Comparison of ENCODE assay signal across 17 cellular contexts in genomic region chr3:13869944-13870343, GRCh38. TPM values are rescaled to one million over a fixed set of nuclear protein-coding genes. Genes with fewer than 3 reads are reported as not detected.
A peak's percentile ranks its signal among the peaks of the same experiment; 100 is the strongest.
DNase-seq lines count a peak whose midpoint lies in the region; ATAC-seq and TF ChIP-seq lines count a peak whose summit lies in the region.
"Had no signal": no experiment of that assay in that cellular context is flagged by ENCODE, and none has a peak within 500 bp of the region (broad histone marks: within the 10 kb centered on the region; RNA-seq: fewer than 3 reads in every experiment).

No MANE protein-coding gene starts in this region.

- no peak overlapping the region for H3K4me2 ChIP-seq in PC-3 (ENCODE audit: low read length)
- H3K4me2 ChIP-seq in osteoblast (ENCODE audit: insufficient read depth, low read length) = no peak overlapping the region

- H3K4me3 Mint-ChIP-seq in activated CD4-positive, alpha-beta T cell treated with anti-CD3 and anti-CD28 coated beads for 36 hours = no peak overlapping the region
- no peak overlapping the region for H3K4me3 Mint-ChIP-seq in chondrocyte (ENCODE audit: unreplicated experiment)
- no peak overlapping the region for H3K4me3 Mint-ChIP-seq in type B pancreatic cell
- H3K4me3 Mint-ChIP-seq: B cell had no signal

- H4K20me1 ChIP-seq in PC-3 (ENCODE audit: low read length) (no peaks in the 10 kb centered on the region), osteoblast (ENCODE audit: insufficient read depth, low read length) (no peaks in the 10 kb centered on the region)

- H3K4me3 ChIP-seq in PC-3 (ENCODE audit: low read length) = no peak overlapping the region
- H3K4me3 ChIP-seq in osteoblast (ENCODE audit: insufficient read depth, low read length) = no peak overlapping the region
- H3K4me3 ChIP-seq: Peyer's patch had no signal

- intact Hi-C loops in activated CD4-positive, alpha-beta T cell treated with anti-CD3 and anti-CD28 coated beads for 36 hours (cut with DNase I, micrococcal nuclease) = no loop called here
- intact Hi-C loops in PC-3 (cut with micrococcal nuclease) = no loop called here

- peaks cover 50% of the 10 kb centered on the region for H3K4me1 Mint-ChIP-seq in activated CD4-positive, alpha-beta T cell treated with anti-CD3 and anti-CD28 coated beads for 36 hours
- H3K4me1 Mint-ChIP-seq in chondrocyte (ENCODE audit: low read depth) (no peaks in the 10 kb centered on the region), type B pancreatic cell (ENCODE audit: unreplicated experiment) (no peaks in the 10 kb centered on the region)
- H3K4me1 Mint-ChIP-seq: B cell had no signal

- POLR2A ChIA-PET in activated CD4-positive, alpha-beta T cell treated with anti-CD3 and anti-CD28 coated beads for 36 hours (lab: Charles Lee) = no interaction called here
- POLR2A ChIA-PET in PC-3 (lab: Charles Lee; ENCODE audit: unreplicated experiment) = no interaction called here

- H3K9me3 ChIP-seq in PC-3 (ENCODE audit: low read length) (no peaks in the 10 kb centered on the region), osteoblast (ENCODE audit: low read depth, low read length) (no peaks in the 10 kb centered on the region)
- H3K9me3 ChIP-seq: Peyer's patch had no signal

- CTCF ChIA-PET in activated CD4-positive, alpha-beta T cell treated with anti-CD3 and anti-CD28 coated beads for 36 hours (lab: Charles Lee) = interaction anchor here (1.1 kb wide), 1 partner anchor 214 kb away, joined by 3 read pairs; no protein-coding TSS in a partner anchor
- CTCF ChIA-PET in PC-3 (lab: Charles Lee) = no interaction called here

- peaks cover 18% of the 10 kb centered on the region for H3K36me3 Mint-ChIP-seq in activated CD4-positive, alpha-beta T cell treated with anti-CD3 and anti-CD28 coated beads for 36 hours (ENCODE audit: low read depth)
- no peaks in the 10 kb centered on the region for H3K36me3 Mint-ChIP-seq in chondrocyte (ENCODE audit: low read depth)
- peaks cover 4% of the 10 kb centered on the region for H3K36me3 Mint-ChIP-seq in type B pancreatic cell

- H3K9me3 Mint-ChIP-seq in activated CD4-positive, alpha-beta T cell treated with anti-CD3 and anti-CD28 coated beads for 36 hours (ENCODE audit: low read depth) = no peaks in the 10 kb centered on the region
- peaks cover 3% of the 10 kb centered on the region for H3K9me3 Mint-ChIP-seq in chondrocyte (ENCODE audit: low read depth)
- H3K9me3 Mint-ChIP-seq in type B pancreatic cell = no peaks in the 10 kb centered on the region

- no peaks in the 10 kb centered on the region for H3F3A ChIP-seq in PC-3 (ENCODE audit: low read length, unreplicated experiment)

- H3K27me3 Mint-ChIP-seq in activated CD4-positive, alpha-beta T cell treated with anti-CD3 and anti-CD28 coated beads for 36 hours = no peaks in the 10 kb centered on the region
- peaks cover 55% of the 10 kb centered on the region for H3K27me3 Mint-ChIP-seq in chondrocyte (ENCODE audit: low read depth)
- peaks cover 63% of the 10 kb centered on the region for H3K27me3 Mint-ChIP-seq in type B pancreatic cell

- peak; percentile 9 for ATAC-seq in activated CD4-positive, alpha-beta T cell treated with anti-CD3 and anti-CD28 coated beads for 36 hours
- peak; percentile 57 for ATAC-seq in PC-3

- DNase-seq in activated CD4-positive, alpha-beta T cell treated with anti-CD3 and anti-CD28 coated beads for 36 hours = no peak
- no peak for DNase-seq in activated CD4-positive, alpha-beta T cell treated with anti-CD3 and anti-CD28 coated beads for 1 hour
- no peak for DNase-seq in PC-3
- peak; percentile 37 for DNase-seq in chondrocyte (ENCODE audit: low spot score)
- DNase-seq in osteoblast (ENCODE audit: insufficient read length, low spot score, missing footprints) = peak; percentile 14
- no peak for DNase-seq in SKM-1 treated with dmso at 0.1 percent for 144 hours (lab: John Stamatoyannopoulos, UW; ENCODE audit: unreplicated experiment)
- no peak for DNase-seq in type B pancreatic cell (ENCODE audit: extremely low spot score, unreplicated experiment)
- DNase-seq in inferior parietal cortex (ENCODE audit: extremely low spot score) = no peak
- DNase-seq: DND-41, H7, Karpas-422, MM.1S, NCI-H1092 treated with DMSO at 0.1 percent for 48 hours, NCI-H510A treated with DMSO at 0.1 percent for 48 hours had no signal

- H3K36me3 ChIP-seq in PC-3 (ENCODE audit: low read depth, low read length) (peaks cover 29% of the 10 kb centered on the region), osteoblast (ENCODE audit: insufficient read depth, low read length) (no peaks in the 10 kb centered on the region)
- H3K36me3 ChIP-seq: Peyer's patch had no signal

- H3K27ac ChIP-seq in PC-3 (ENCODE audit: low read length) (no peak overlapping the region), osteoblast (ENCODE audit: low read depth, low read length) (no peak overlapping the region)
- H3K27ac ChIP-seq: 22Rv1, Peyer's patch had no signal

- BruUV-seq in PC-3 (replicated peaks; lab: Mats Ljungman, UMichigan) = no TSS peak

- H3K9me2 ChIP-seq in PC-3 (replicated peaks; ENCODE audit: low read length) = no peaks in the 10 kb centered on the region

- no peaks in the 10 kb centered on the region for H3K27me3 ChIP-seq in PC-3 (ENCODE audit: low read length)
- no peaks in the 10 kb centered on the region for H3K27me3 ChIP-seq in osteoblast (ENCODE audit: insufficient read depth, low read length)
- H3K27me3 ChIP-seq: Peyer's patch had no signal

- H3K79me2 ChIP-seq in PC-3 (ENCODE audit: low read length) (no peaks in the 10 kb centered on the region), osteoblast (ENCODE audit: insufficient read depth, low read length) (no peaks in the 10 kb centered on the region)

- H3K4me1 ChIP-seq in PC-3 (ENCODE audit: insufficient read depth, low read length) (no peaks in the 10 kb centered on the region; the same call in 1 of the 2 replicates), osteoblast (ENCODE audit: insufficient read depth, low read length) (no peaks in the 10 kb centered on the region)
- H3K4me1 ChIP-seq: Peyer's patch had no signal

- no peak overlapping the region for H3K9ac ChIP-seq in PC-3 (ENCODE audit: low read length)

- TF ChIP-seq CTCF in PC-3 (conservative IDR thresholded peaks at IDR 0.05; ENCODE audit: low read depth, low read length) = no peak
- no peak for TF ChIP-seq CTCF in chondrocyte (IDR thresholded peaks at IDR 0.05)
- TF ChIP-seq CTCF in osteoblast (IDR thresholded peaks at IDR 0.05; ENCODE audit: extremely low read depth, low read depth, low read length) = no peak
- no peak for TF ChIP-seq CTCF in type B pancreatic cell (conservative IDR thresholded peaks at IDR 0.05)

- H3K27ac Mint-ChIP-seq in activated CD4-positive, alpha-beta T cell treated with anti-CD3 and anti-CD28 coated beads for 36 hours = peak overlapping the region; percentile 48
- H3K27ac Mint-ChIP-seq in chondrocyte (ENCODE audit: unreplicated experiment) (no peak overlapping the region), type B pancreatic cell (no peak overlapping the region)
- H3K27ac Mint-ChIP-seq: B cell had no signal

- H2AFZ ChIP-seq in PC-3 (ENCODE audit: low read length) (no peak overlapping the region), osteoblast (ENCODE audit: low read length) (no peak overlapping the region)

RNA-seq across cellular contexts. Expression of gene WNT7A, which starts 9.9 kb away (rescaled TPM):
- total RNA-seq in activated CD4-positive, alpha-beta T cell treated with anti-CD3 and anti-CD28 coated beads for 36 hours = under 1 TPM; 0.11 to 0.39 TPM
- total RNA-seq in PC-3 (2014; rRNA removed) (16.2 and 18.1 TPM in 2 replicates), chondrocyte (not detected in 3 replicates), osteoblast (not detected in 2 replicates), type B pancreatic cell (ENCODE audit: low replicate concordance) (3.4 and 15.1 TPM in 2 replicates)
- total RNA-seq: B cell, Peyer's patch had no signal

Comparison
In these comparisons a context has a peak if more than half of its experiments do, and no peak if none do; other contexts are left out.
1. DNase-seq: peak in chondrocyte (single experiment) and osteoblast (single experiment); none in activated CD4-positive, alpha-beta T cell treated with anti-CD3 and anti-CD28 coated beads for 36 hours (single experiment), activated CD4-positive, alpha-beta T cell treated with anti-CD3 and anti-CD28 coated beads for 1 hour (single experiment), PC-3 (single experiment), SKM-1 treated with dmso at 0.1 percent for 144 hours (single experiment), type B pancreatic cell (single experiment) and inferior parietal cortex (single experiment).